18 cellular contexts compared by ENCODE assay signal in the genomic region with DNA sequence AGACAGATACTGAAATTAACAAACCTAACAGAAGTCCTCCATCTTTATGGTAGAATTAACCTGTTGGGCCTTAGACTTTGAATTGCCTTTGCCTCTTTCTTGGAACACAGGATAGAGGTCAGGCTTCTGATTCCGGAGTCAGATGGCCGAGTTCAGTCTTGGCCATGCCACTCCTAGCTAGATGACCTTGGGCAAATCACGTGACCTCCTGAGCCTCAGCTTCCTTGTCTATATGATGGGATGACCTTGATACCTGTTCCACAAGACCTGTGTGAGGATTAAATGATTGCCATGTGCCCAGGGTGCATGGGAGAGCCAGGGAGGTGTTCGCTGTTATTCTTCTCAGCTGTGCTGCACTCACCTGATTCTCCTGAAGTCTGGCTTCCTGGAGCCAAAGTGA.
DNase-seq lines count a peak whose midpoint lies in the region; ATAC-seq, FAIRE-seq and TF ChIP-seq lines count a peak whose summit lies in the region.
"Had no signal": no experiment of that assay in that cellular context is flagged by ENCODE, and none has a peak within 500 bp of the region (broad histone marks: within the 10 kb centered on the region; RNA-seq: fewer than 3 reads in every experiment).

No MANE protein-coding gene starts in this region.

- peaks cover 11% of the 10 kb centered on the region for H3K4me1 Mint-ChIP-seq in Caco-2 (ENCODE audit: low read depth, unreplicated experiment)
- peaks cover 5% of the 10 kb centered on the region; the same call in 1 of the 2 replicates for H3K4me1 Mint-ChIP-seq in WTC11

- H3K36me3 ChIP-seq in Caco-2 (ENCODE audit: control insufficient read depth, insufficient read depth, low read length): no peaks in the 10 kb centered on the region; the same call in 1 of the 2 replicates
- peaks cover 0 to 10% of the 10 kb centered on the region in 2 donors for H3K36me3 ChIP-seq in small intestine (ENCODE audit: control insufficient read depth in 2 of 2, insufficient read depth in 2 of 2, low read length in 2 of 2)

- TF ChIP-seq CTCF in Caco-2 (IDR thresholded peaks at IDR 0.05; ENCODE audit: insufficient read depth in 1 of 2, low read depth in 1 of 2, low read length in 1 of 2, severe bottlenecking in 1 of 2, unreplicated experiment in 1 of 2): no peak
- TF ChIP-seq CTCF in WTC11 (IDR thresholded peaks at IDR 0.05): no peak
- TF ChIP-seq CTCF in foreskin keratinocyte (conservative IDR thresholded peaks at IDR 0.05): no peak

- CTCF ChIA-PET in Caco-2 (lab: Charles Lee) (no interaction called here), WTC11 (lab: Charles Lee) (no interaction called here)

- no TSS peak for BruUV-seq in Caco-2 (replicated peaks; lab: Mats Ljungman, UMichigan)

- no peak for ATAC-seq in WTC11
- no peak for ATAC-seq in foreskin keratinocyte
- ATAC-seq in stimulated activated naive CD8-positive, alpha-beta T cell treated with anti-CD3 and anti-CD28 coated beads, Interleukin-15, Interleukin-2, amounts not matched to agents 100 U/mL and 50 U/mL, for 24 hours: no peak
- ATAC-seq in HG03095 (IDR thresholded peaks at IDR 0.05; ENCODE audit: unreplicated experiment): no peak
- no peak for ATAC-seq in HG02678 (IDR thresholded peaks at IDR 0.05; ENCODE audit: unreplicated experiment)

- H3K9me3 Mint-ChIP-seq in Caco-2 (ENCODE audit: unreplicated experiment) (no peaks in the 10 kb centered on the region), WTC11 (no peaks in the 10 kb centered on the region)
- H3K9me3 Mint-ChIP-seq: H9 had no signal

- H3K27ac ChIP-seq in foreskin keratinocyte: peak overlapping the region; percentile 81
- H3K27ac ChIP-seq in small intestine (ENCODE audit: low read depth in 1 of 2, low read length in 1 of 2): no peak overlapping the region
- H3K27ac ChIP-seq: C4-2B, SK-N-MC had no signal

- no peak overlapping the region for H3K4me3 Mint-ChIP-seq in Caco-2 (ENCODE audit: unreplicated experiment)
- no peak overlapping the region for H3K4me3 Mint-ChIP-seq in WTC11
- H3K4me3 Mint-ChIP-seq: H9 had no signal

- POLR2A ChIA-PET in Caco-2 (lab: Charles Lee): no interaction called here
- POLR2A ChIA-PET in WTC11 (lab: Charles Lee): no interaction called here

- H3K4me3 ChIP-seq in Caco-2 (ENCODE audit: low read depth, low read length): no peak overlapping the region
- no peak overlapping the region for H3K4me3 ChIP-seq in small intestine (ENCODE audit: low read depth in 1 of 2, low read length in 2 of 2)
- H3K4me3 ChIP-seq: Peyer's patch, SK-N-MC had no signal

- H3K27me3 ChIP-seq in Caco-2 (replicated peaks; ENCODE audit: control insufficient read depth, insufficient read depth, low read length) (no peaks in the 10 kb centered on the region), foreskin keratinocyte (no peaks in the 10 kb centered on the region), small intestine (ENCODE audit: control insufficient read depth in 2 of 2, insufficient read depth in 2 of 2, low read length in 2 of 2) (no peaks in the 10 kb centered on the region)
- H3K27me3 ChIP-seq: Peyer's patch had no signal

- H3K4me1 ChIP-seq in Caco-2 (peaks cover 9% of the 10 kb centered on the region), foreskin keratinocyte (peaks cover 18% of the 10 kb centered on the region), small intestine (ENCODE audit: control insufficient read depth in 2 of 2, insufficient read depth in 1 of 2, low read depth in 1 of 2, low read length in 1 of 2) (peaks cover 2 to 6% of the 10 kb centered on the region in 2 donors)

- H3K36me3 Mint-ChIP-seq in Caco-2 (ENCODE audit: insufficient read depth, unreplicated experiment) (peaks cover 22% of the 10 kb centered on the region), WTC11 (peaks cover 16% of the 10 kb centered on the region)

- H3K27ac Mint-ChIP-seq in Caco-2 (ENCODE audit: unreplicated experiment) (peak overlapping the region; percentile 54), WTC11 (peak overlapping the region; percentile 73; the same call in 1 of the 2 replicates)

- intact Hi-C loops in Caco-2 (cut with micrococcal nuclease; ENCODE audit: unreplicated experiment): no loop called here

- no peak for DNase-seq in Caco-2
- DNase-seq in WTC11 (ENCODE audit: low spot score): no peak
- DNase-seq in foreskin keratinocyte: no peak
- DNase-seq in small intestine: peak; percentile 70
- no peak for DNase-seq in stimulated activated naive CD8-positive, alpha-beta T cell treated with anti-CD3 and anti-CD28 coated beads, Interleukin-15, Interleukin-2, amounts not matched to agents 100 U/mL and 50 U/mL, for 24 hours
- DNase-seq: DMS153, EL, H9, KG1, NCI-H1092, NCI-H146, NCI-H2081, Peyer's patch, Right ventricle myocardium superior had no signal

- H3K9me3 ChIP-seq in Caco-2: no peaks in the 10 kb centered on the region
- H3K9me3 ChIP-seq in small intestine (ENCODE audit: control insufficient read depth, low read depth): no peaks in the 10 kb centered on the region
- H3K9me3 ChIP-seq: Peyer's patch had no signal

- no peak for FAIRE-seq in small intestine (lab: Jason Lieb, UNC)

- WGBS in small intestine, 3 donors: 54 to 86% (median 68%) methylated on average over 4 of the region's 4 CpGs

- H3K27me3 Mint-ChIP-seq in Caco-2 (ENCODE audit: insufficient read depth, unreplicated experiment) (no peaks in the 10 kb centered on the region), WTC11 (ENCODE audit: low read depth) (no peaks in the 10 kb centered on the region)

TF ChIP-seq in WTC11, 78 proteins besides CTCF, POLR2A, EP300 and RAD21:
- TF ChIP-seq KAT7 (CRISPR knock-in tag; IDR thresholded peaks at IDR 0.05; ENCODE audit: borderline replicate concordance): no peak
- TF ChIP-seq TEAD4 (CRISPR knock-in tag; IDR thresholded peaks at IDR 0.05): no peak
- TF ChIP-seq ZNF423 (CRISPR knock-in tag; IDR thresholded peaks at IDR 0.05): no peak
- TF ChIP-seq PRRX2 (CRISPR knock-in tag; IDR thresholded peaks at IDR 0.05): no peak
- TF ChIP-seq, protein P1, sequence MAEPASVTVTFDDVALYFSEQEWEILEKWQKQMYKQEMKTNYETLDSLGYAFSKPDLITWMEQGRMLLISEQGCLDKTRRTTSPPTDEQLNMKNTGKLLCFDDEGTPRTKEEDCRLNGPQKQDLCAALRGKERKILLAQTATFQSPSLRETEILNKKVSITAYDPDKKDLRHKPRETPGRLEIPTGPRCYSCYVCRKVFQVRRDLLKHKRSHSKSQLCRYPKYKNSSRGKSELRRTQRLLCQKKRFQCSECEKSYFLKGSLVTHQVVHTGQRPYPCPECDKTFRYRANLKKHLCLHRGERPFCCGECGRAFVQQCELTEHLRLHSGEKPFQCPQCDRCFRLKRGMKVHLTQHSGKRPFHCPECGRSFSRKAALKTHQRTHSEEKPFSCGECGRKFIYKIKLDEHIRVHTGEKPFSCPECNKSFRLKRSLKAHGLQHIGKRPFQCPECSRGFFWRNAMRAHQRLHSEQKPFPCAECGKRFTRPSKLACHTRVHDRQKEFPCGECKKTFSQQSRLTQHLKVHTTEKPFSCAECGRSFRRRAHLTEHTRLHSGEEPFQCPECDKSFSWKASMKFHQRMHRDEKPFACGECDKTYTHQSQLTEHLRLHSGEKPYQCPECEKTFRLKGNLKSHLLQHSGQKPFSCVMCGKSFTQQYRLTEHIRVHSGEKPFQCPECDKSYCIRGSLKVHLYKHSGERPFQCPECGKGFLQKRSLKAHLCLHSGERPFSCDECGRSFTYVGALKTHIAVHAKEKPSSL (CRISPR knock-in tag; conservative IDR thresholded peaks at IDR 0.05): no peak
- TF ChIP-seq ETV6 (CRISPR knock-in tag; IDR thresholded peaks at IDR 0.05): no peak
- no peak for TF ChIP-seq NFE2L1 (CRISPR knock-in tag; IDR thresholded peaks at IDR 0.05)
- TF ChIP-seq, protein P2, sequence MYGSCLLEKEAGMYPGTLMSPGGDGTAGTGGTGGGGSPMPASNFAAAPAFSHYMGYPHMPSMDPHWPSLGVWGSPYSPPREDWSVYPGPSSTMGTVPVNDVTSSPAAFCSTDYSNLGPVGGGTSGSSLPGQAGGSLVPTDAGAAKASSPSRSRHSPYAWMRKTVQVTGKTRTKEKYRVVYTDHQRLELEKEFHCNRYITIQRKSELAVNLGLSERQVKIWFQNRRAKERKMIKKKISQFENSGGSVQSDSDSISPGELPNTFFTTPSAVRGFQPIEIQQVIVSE (CRISPR knock-in tag; IDR thresholded peaks at IDR 0.05; ENCODE audit: borderline replicate concordance): no peak
- no peak for TF ChIP-seq GABPB1 (CRISPR knock-in tag; IDR thresholded peaks at IDR 0.05)
- no peak for TF ChIP-seq ATF1 (CRISPR knock-in tag; IDR thresholded peaks at IDR 0.05)
- no peak for TF ChIP-seq FOXP1 (CRISPR knock-in tag; IDR thresholded peaks at IDR 0.05; ENCODE audit: borderline replicate concordance)
- no peak for TF ChIP-seq ZNF219 (CRISPR knock-in tag; IDR thresholded peaks at IDR 0.05; ENCODE audit: borderline replicate concordance)
- no peak for TF ChIP-seq RELA (CRISPR knock-in tag; IDR thresholded peaks at IDR 0.05; ENCODE audit: borderline replicate concordance)
- no peak for TF ChIP-seq NFATC4 (CRISPR knock-in tag; IDR thresholded peaks at IDR 0.05)
